Comparison of ENCODE assay signal across 16 cellular contexts in the genomic region with DNA sequence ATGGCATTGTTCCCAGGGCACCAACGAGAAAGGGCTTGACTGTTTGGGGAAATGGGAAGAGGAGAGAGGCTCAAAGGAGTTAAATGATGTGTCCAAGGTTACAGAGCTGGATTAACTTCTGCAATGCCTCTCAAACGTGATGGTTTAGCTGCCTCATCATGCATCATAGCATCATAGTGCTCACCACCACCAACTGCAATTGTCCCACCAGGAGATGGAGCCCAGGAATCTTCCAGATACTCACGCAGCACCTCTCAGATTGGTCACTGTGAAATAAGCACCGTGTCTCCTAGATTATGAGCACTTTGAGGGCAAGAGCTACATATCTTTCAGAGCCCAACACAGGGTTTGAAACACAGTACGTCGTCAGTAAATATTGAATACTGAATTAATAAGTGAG.
A peak's percentile ranks its signal among the peaks of the same experiment; 100 is the strongest.
DNase-seq lines count a peak whose midpoint lies in the region; ATAC-seq, FAIRE-seq and TF ChIP-seq lines count a peak whose summit lies in the region.
"Had no signal": no experiment of that assay in that cellular context is flagged by ENCODE, and none has a peak within 500 bp of the region (broad histone marks: within the 10 kb centered on the region; RNA-seq: fewer than 3 reads in every experiment).

No MANE protein-coding gene starts in this region.

- no peak for TF ChIP-seq POLR2A in H54 (IDR thresholded peaks at IDR 0.05; ENCODE audit: low read depth, low read length)

- H3K9me2 ChIP-seq in GM23338 (ENCODE audit: insufficient read depth) = no peaks in the 10 kb centered on the region

- POLR2A ChIA-PET in WTC11 (lab: Charles Lee) = no interaction called here

- DNase-seq in ELR (ENCODE audit: low read depth) (peak; percentile 38), GM23338 (ENCODE audit: low spot score) (no peak), WTC11 (ENCODE audit: low spot score) (no peak), mesenchymal stem cell (no peak), OCI-M1 (lab: John Stamatoyannopoulos, UW) (no peak), DMS79 treated with DMSO at 0.1 percent for 48 hours (lab: John Stamatoyannopoulos, UW) (no peak), inferior parietal cortex (ENCODE audit: extremely low spot score) (no peak), H54 (ENCODE audit: insufficient read length, low spot score) (no peak)
- DNase-seq: GDM1, NCI-H748 treated with DMSO at 0.1 percent for 48 hours had no signal

- H3K9me3 ChIP-seq in mesenchymal stem cell (ENCODE audit: control insufficient read depth, low read length) = no peaks in the 10 kb centered on the region
- H3K9me3 ChIP-seq: tibial artery had no signal

- H3K36me3 Mint-ChIP-seq in GM23338 (ENCODE audit: low read depth) (no peaks in the 10 kb centered on the region), WTC11 (no peaks in the 10 kb centered on the region)
- H3K36me3 Mint-ChIP-seq: activated naive CD8-positive, alpha-beta T cell treated with anti-CD3 and anti-CD28 coated beads for 36 hours; CD8-positive, alpha-beta T cell had no signal

- H3K9me3 Mint-ChIP-seq in GM23338 = no peaks in the 10 kb centered on the region
- no peaks in the 10 kb centered on the region for H3K9me3 Mint-ChIP-seq in WTC11
- H3K9me3 Mint-ChIP-seq: activated naive CD8-positive, alpha-beta T cell treated with anti-CD3 and anti-CD28 coated beads for 36 hours; activated T-helper 17 cell treated with anti-CD3 and anti-CD28 coated beads, Interleukin-2, amount 50 U/mL, for 72 hours; CD8-positive, alpha-beta T cell had no signal

- WGBS in mesenchymal stem cell = 73% methylated on average over 6 of the region's 6 CpGs

- H3K79me1 ChIP-seq in mesenchymal stem cell (replicated peaks; ENCODE audit: low read length, poor library complexity, severe bottlenecking) = peaks cover 1% of the 10 kb centered on the region

- no peak overlapping the region for H3K4ac ChIP-seq in mesenchymal stem cell (ENCODE audit: low read depth in 1 of 2, low read length in 2 of 2)

- H3K14ac ChIP-seq in mesenchymal stem cell (ENCODE audit: low read length in 2 of 2) = no peak overlapping the region

- TF ChIP-seq CTCF in GM23338 (conservative IDR thresholded peaks at IDR 0.05; ENCODE audit: low read depth in 2 of 2) (no peak), WTC11 (IDR thresholded peaks at IDR 0.05) (no peak)

- H3K4me3 Mint-ChIP-seq in GM23338 (no peak overlapping the region), WTC11 (no peak overlapping the region)
- H3K4me3 Mint-ChIP-seq: activated naive CD8-positive, alpha-beta T cell treated with anti-CD3 and anti-CD28 coated beads for 36 hours; activated T-helper 17 cell treated with anti-CD3 and anti-CD28 coated beads, Interleukin-2, amount 50 U/mL, for 72 hours; CD8-positive, alpha-beta T cell had no signal

- no peaks in the 10 kb centered on the region for H4K20me1 ChIP-seq in GM23338 (replicated peaks; ENCODE audit: insufficient read depth)

- H2BK12ac ChIP-seq in mesenchymal stem cell (ENCODE audit: low read length in 2 of 2) = no peak overlapping the region

- peaks cover 3% of the 10 kb centered on the region for H3K27me3 Mint-ChIP-seq in GM23338 (ENCODE audit: insufficient read depth, low read depth, poor library complexity)
- no peaks in the 10 kb centered on the region for H3K27me3 Mint-ChIP-seq in WTC11 (ENCODE audit: low read depth)
- H3K27me3 Mint-ChIP-seq: activated T-helper 17 cell treated with anti-CD3 and anti-CD28 coated beads, Interleukin-2, amount 50 U/mL, for 72 hours had no signal

- H4K8ac ChIP-seq in mesenchymal stem cell (ENCODE audit: low read length) = no peak overlapping the region

- no peak overlapping the region for H3K18ac ChIP-seq in mesenchymal stem cell (ENCODE audit: low read depth in 1 of 2, low read length in 2 of 2)

- no peak overlapping the region for H2BK15ac ChIP-seq in mesenchymal stem cell (ENCODE audit: low read depth, poor library complexity, severe bottlenecking)

- CTCF ChIA-PET in WTC11 (lab: Charles Lee) = interaction anchor here (1.1 to 3.4 kb wide), 4 partner anchors 20 to 70 kb away, joined by 3 to 36 read pairs (median 6); no protein-coding TSS in a partner anchor

- H2BK120ac ChIP-seq in mesenchymal stem cell (ENCODE audit: low read depth, low read length) = no peak overlapping the region

- no peak for FAIRE-seq in H54 (lab: Jason Lieb, UNC)

- H3K79me2 ChIP-seq in GM23338 (replicated peaks; ENCODE audit: insufficient read depth) = no peaks in the 10 kb centered on the region

- H2AFZ ChIP-seq in GM23338 = 0 out of 2 replicates have a peak overlapping the region, but pooled peaks have one; percentile 39
- no peak overlapping the region for H2AFZ ChIP-seq in mesenchymal stem cell (ENCODE audit: low read depth, low read length)

- no peak overlapping the region for H3K27ac ChIP-seq in GM23338 (ENCODE audit: low read depth)
- H3K27ac ChIP-seq in mesenchymal stem cell (ENCODE audit: low read length, poor library complexity, severe bottlenecking) = no peak overlapping the region
- H3K27ac ChIP-seq: HL-60, WERI-Rb-1 had no signal

- H3K4me1 ChIP-seq in GM23338 (ENCODE audit: insufficient read depth) (no peaks in the 10 kb centered on the region), mesenchymal stem cell (ENCODE audit: control insufficient read depth, insufficient read depth, low read depth, low read length) (no peaks in the 10 kb centered on the region)

- H3F3A ChIP-seq in GM23338 (replicated peaks; ENCODE audit: low read depth) = no peaks in the 10 kb centered on the region

- H3K23ac ChIP-seq in mesenchymal stem cell (ENCODE audit: low read length in 2 of 2) = no peak overlapping the region

- no peak overlapping the region for H2AK5ac ChIP-seq in mesenchymal stem cell (ENCODE audit: low read length, severe bottlenecking)

- peaks cover 3% of the 10 kb centered on the region; the same call in 2 of the 3 replicates for H3K4me1 Mint-ChIP-seq in GM23338
- H3K4me1 Mint-ChIP-seq in WTC11 = peaks cover 8% of the 10 kb centered on the region; the same call in 1 of the 2 replicates
- H3K4me1 Mint-ChIP-seq: activated naive CD8-positive, alpha-beta T cell treated with anti-CD3 and anti-CD28 coated beads for 36 hours; activated T-helper 17 cell treated with anti-CD3 and anti-CD28 coated beads, Interleukin-2, amount 50 U/mL, for 72 hours had no signal

- H3K27me3 ChIP-seq in GM23338 (ENCODE audit: insufficient read depth) (no peaks in the 10 kb centered on the region), mesenchymal stem cell (ENCODE audit: control insufficient read depth in 1 of 2, insufficient read depth in 1 of 2, low read length in 2 of 2) (no peaks in the 10 kb centered on the region)
- H3K27me3 ChIP-seq: tibial artery had no signal

- H3K27ac Mint-ChIP-seq in GM23338 = no peak overlapping the region
- H3K27ac Mint-ChIP-seq in WTC11 = no peak overlapping the region
- H3K27ac Mint-ChIP-seq: activated naive CD8-positive, alpha-beta T cell treated with anti-CD3 and anti-CD28 coated beads for 36 hours; activated T-helper 17 cell treated with anti-CD3 and anti-CD28 coated beads, Interleukin-2, amount 50 U/mL, for 72 hours; CD8-positive, alpha-beta T cell had no signal

- H3K4me2 ChIP-seq in GM23338 (no peak overlapping the region), mesenchymal stem cell (ENCODE audit: low read length, poor library complexity, severe bottlenecking) (no peak overlapping the region)

- peak overlapping the region; percentile 76 for H3K9ac ChIP-seq in mesenchymal stem cell (ENCODE audit: low read length)

- H3K36me3 ChIP-seq in GM23338 (ENCODE audit: insufficient read depth) (no peaks in the 10 kb centered on the region), mesenchymal stem cell (ENCODE audit: control insufficient read depth in 1 of 2, insufficient read depth in 2 of 2, low read depth in 1 of 2, low read length in 2 of 2) (peaks cover 0 to 4% of the 10 kb centered on the region in 2 experiments)
- H3K36me3 ChIP-seq: tibial artery, WERI-Rb-1 had no signal

- H4K91ac ChIP-seq in mesenchymal stem cell (ENCODE audit: low read length) = no peak overlapping the region

- ATAC-seq in GM23338 (no peak; the same call in 2 of the 3 replicates), WTC11 (0 out of 2 replicates have a peak, but pooled peaks have one; percentile 12)
- ATAC-seq: CD8-positive, alpha-beta T cell had no signal

- no peak overlapping the region for H2BK5ac ChIP-seq in mesenchymal stem cell (ENCODE audit: low read depth, low read length, poor library complexity, severe bottlenecking)

- H3K4me3 ChIP-seq in GM23338 = no peak overlapping the region
- peak overlapping the region in 1 of 2 experiments; percentile 17 for H3K4me3 ChIP-seq in mesenchymal stem cell (ENCODE audit: insufficient read depth in 1 of 2, low read depth in 1 of 2, low read length in 2 of 2)
- H3K4me3 ChIP-seq: tibial artery had no signal

TF ChIP-seq in GM23338, 12 proteins besides CTCF, POLR2A, EP300 and RAD21 (continues in another document):
- TF ChIP-seq EZH2 (IDR thresholded peaks at IDR 0.05; ENCODE audit: low read depth, unreplicated experiment) = no peak
- TF ChIP-seq ZNF114 (CRISPR knock-in tag; IDR thresholded peaks at IDR 0.05) = no peak
- TF ChIP-seq, protein P1, sequence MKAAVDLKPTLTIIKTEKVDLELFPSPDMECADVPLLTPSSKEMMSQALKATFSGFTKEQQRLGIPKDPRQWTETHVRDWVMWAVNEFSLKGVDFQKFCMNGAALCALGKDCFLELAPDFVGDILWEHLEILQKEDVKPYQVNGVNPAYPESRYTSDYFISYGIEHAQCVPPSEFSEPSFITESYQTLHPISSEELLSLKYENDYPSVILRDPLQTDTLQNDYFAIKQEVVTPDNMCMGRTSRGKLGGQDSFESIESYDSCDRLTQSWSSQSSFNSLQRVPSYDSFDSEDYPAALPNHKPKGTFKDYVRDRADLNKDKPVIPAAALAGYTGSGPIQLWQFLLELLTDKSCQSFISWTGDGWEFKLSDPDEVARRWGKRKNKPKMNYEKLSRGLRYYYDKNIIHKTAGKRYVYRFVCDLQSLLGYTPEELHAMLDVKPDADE (IDR thresholded peaks at IDR 0.05) = no peak
- no peak for TF ChIP-seq POLR2AphosphoS5 (IDR thresholded peaks at IDR 0.05; ENCODE audit: low read depth)
- TF ChIP-seq EZH2phosphoT487 (IDR thresholded peaks at IDR 0.05; ENCODE audit: unreplicated experiment) = no peak

TF ChIP-seq in WTC11, 78 proteins besides CTCF, POLR2A, EP300 and RAD21 (continues in another document):
- TF ChIP-seq TCF7 (CRISPR knock-in tag; IDR thresholded peaks at IDR 0.05; ENCODE audit: low read depth) (no peak), MYBL2 (CRISPR knock-in tag; IDR thresholded peaks at IDR 0.05) (no peak), NR2C2 (CRISPR knock-in tag; IDR thresholded peaks at IDR 0.05) (no peak), MLX (CRISPR knock-in tag; IDR thresholded peaks at IDR 0.05) (no peak), CREM (CRISPR knock-in tag; IDR thresholded peaks at IDR 0.05) (no peak), OVOL2 (CRISPR knock-in tag; IDR thresholded peaks at IDR 0.05; ENCODE audit: borderline replicate concordance) (no peak), ZNF138 (CRISPR knock-in tag; conservative IDR thresholded peaks at IDR 0.05) (no peak)
